In the genomic region with DNA sequence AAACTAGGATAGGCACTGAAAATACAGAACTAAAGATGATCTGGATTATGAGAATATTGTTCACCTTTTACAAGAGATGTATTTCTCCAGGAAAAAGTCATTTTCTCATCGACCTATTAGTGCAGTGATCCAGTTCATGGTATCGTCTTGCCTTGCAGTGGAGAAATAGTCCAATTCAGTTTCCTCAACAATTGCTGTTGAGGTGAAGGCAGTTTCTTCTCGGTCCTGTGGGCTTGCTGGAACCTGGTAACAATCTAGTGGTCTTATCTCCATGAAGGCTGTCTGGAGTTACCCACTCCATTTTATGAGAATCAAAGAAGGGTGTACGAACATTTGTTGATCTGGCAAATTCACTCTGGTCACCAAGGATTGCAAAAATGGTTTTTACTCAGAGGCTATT, we compare ENCODE assay signal across 27 cellular contexts.
"Had no signal": no experiment of that assay in that cellular context is flagged by ENCODE, and none has a peak within 500 bp of the region (broad histone marks: within the 10 kb centered on the region; RNA-seq: fewer than 3 reads in every experiment).

No MANE protein-coding gene starts in this region.

- H3K4me1 Mint-ChIP-seq: natural killer cell; nephron; stimulated activated effector memory CD8-positive, alpha-beta T cell treated with anti-CD3 and anti-CD28 coated beads, Interleukin-12 subunit alpha, Interleukin-12 subunit beta, amount 100 ng/mL, for 72 hours; stimulated activated naive B cell treated with anti-CD40 and anti-IgM and Interleukin-4, amounts not matched to agents 10 μg/mL and 1 μg/mL and 100 μg/mL, for 72 hours had no signal

- ATAC-seq: natural killer cell; psoas muscle; right cardiac atrium; right lobe of liver; stimulated activated effector memory CD8-positive, alpha-beta T cell treated with anti-CD3 and anti-CD28 coated beads, Interleukin-12 subunit alpha, Interleukin-12 subunit beta, amount 100 ng/mL, for 72 hours; stimulated activated naive B cell treated with anti-CD40 and anti-IgM and Interleukin-4, amounts not matched to agents 10 μg/mL and 1 μg/mL and 100 μg/mL, for 72 hours had no signal

- H3K4me3 Mint-ChIP-seq: natural killer cell; nephron; neural progenitor cell; stimulated activated effector memory CD8-positive, alpha-beta T cell treated with anti-CD3 and anti-CD28 coated beads, Interleukin-12 subunit alpha, Interleukin-12 subunit beta, amount 100 ng/mL, for 72 hours; stimulated activated naive B cell treated with anti-CD40 and anti-IgM and Interleukin-4, amounts not matched to agents 10 μg/mL and 1 μg/mL and 100 μg/mL, for 72 hours; stimulated activated naive CD8-positive, alpha-beta T cell treated with anti-CD3 and anti-CD28 coated beads, Interleukin-15, Interleukin-2, amounts not matched to agents 100 ng/mL and 50 ng/mL, for 24 hours had no signal

- H3K27me3 Mint-ChIP-seq: progenitor cell of endocrine pancreas had no signal

- H3K9me3 ChIP-seq: ovary, psoas muscle, right lobe of liver, sigmoid colon, thoracic aorta, thyroid gland had no signal

- H3K36me3 Mint-ChIP-seq: natural killer cell; stimulated activated effector memory CD8-positive, alpha-beta T cell treated with anti-CD3 and anti-CD28 coated beads, Interleukin-12 subunit alpha, Interleukin-12 subunit beta, amount 100 ng/mL, for 72 hours; stimulated activated naive B cell treated with anti-CD40 and anti-IgM and Interleukin-4, amounts not matched to agents 10 μg/mL and 1 μg/mL and 100 μg/mL, for 72 hours had no signal

- H3K4me1 ChIP-seq: parathyroid adenoma, psoas muscle, right lobe of liver, sigmoid colon, stomach, thyroid gland, tibial nerve, upper lobe of left lung had no signal

- H3K36me3 ChIP-seq: neural progenitor cell, ovary, right lobe of liver, sigmoid colon, stomach, thoracic aorta, thyroid gland, tibial nerve, upper lobe of left lung had no signal

- H3K27ac ChIP-seq: neural progenitor cell, ovary, parathyroid adenoma, psoas muscle, right lobe of liver, sigmoid colon, stomach, thoracic aorta, thyroid gland, tibial nerve, upper lobe of left lung had no signal

- DNase-seq: natural killer cell; occipital lobe; ovary; posterior cingulate gyrus; psoas muscle; right cardiac atrium; right lobe of liver; sigmoid colon; small intestine; stimulated activated CD4-positive, alpha-beta T cell treated with anti-CD3 and anti-CD28 coated beads, Interleukin-15, amount 100 ng/mL, for 24 hours; stimulated activated CD4-positive, alpha-beta T cell treated with anti-CD3 and anti-CD28 coated beads, Interleukin-2, amount 100 ng/mL, for 24 hours; stimulated activated CD4-positive, alpha-beta T cell treated with anti-CD3 and anti-CD28 coated beads, Interleukin-2, amount 100 ng/mL, for 48 hours; stimulated activated CD4-positive, alpha-beta T cell treated with anti-CD3 and anti-CD28 coated beads, Interleukin-4, amount 100 ng/mL, for 24 hours; stimulated activated naive B cell treated with anti-CD40 and anti-IgM and Interleukin-4, amounts not matched to agents 10 μg/mL and 1 μg/mL and 100 μg/mL, for 72 hours; stimulated activated naive CD4-positive, alpha-beta T cell treated with Interleukin-2 at 50 U/mL for 16 hours; stomach; thyroid gland; trophoblast cell; upper lobe of left lung had no signal

- H3K4me3 ChIP-seq: neural progenitor cell, ovary, psoas muscle, right lobe of liver, sigmoid colon, stomach, thoracic aorta, thyroid gland, tibial nerve, upper lobe of left lung had no signal

- H3K27ac Mint-ChIP-seq: natural killer cell; nephron; progenitor cell of endocrine pancreas; stimulated activated effector memory CD8-positive, alpha-beta T cell treated with anti-CD3 and anti-CD28 coated beads, Interleukin-12 subunit alpha, Interleukin-12 subunit beta, amount 100 ng/mL, for 72 hours; stimulated activated naive B cell treated with anti-CD40 and anti-IgM and Interleukin-4, amounts not matched to agents 10 μg/mL and 1 μg/mL and 100 μg/mL, for 72 hours; stimulated activated naive CD8-positive, alpha-beta T cell treated with anti-CD3 and anti-CD28 coated beads, Interleukin-15, Interleukin-2, amounts not matched to agents 100 ng/mL and 50 ng/mL, for 24 hours had no signal

- H3K27me3 ChIP-seq: neural progenitor cell, ovary, right lobe of liver, sigmoid colon, stomach, thyroid gland, tibial nerve, upper lobe of left lung had no signal
